ENCODE assay signal across 1 cellular context in the genomic region with DNA sequence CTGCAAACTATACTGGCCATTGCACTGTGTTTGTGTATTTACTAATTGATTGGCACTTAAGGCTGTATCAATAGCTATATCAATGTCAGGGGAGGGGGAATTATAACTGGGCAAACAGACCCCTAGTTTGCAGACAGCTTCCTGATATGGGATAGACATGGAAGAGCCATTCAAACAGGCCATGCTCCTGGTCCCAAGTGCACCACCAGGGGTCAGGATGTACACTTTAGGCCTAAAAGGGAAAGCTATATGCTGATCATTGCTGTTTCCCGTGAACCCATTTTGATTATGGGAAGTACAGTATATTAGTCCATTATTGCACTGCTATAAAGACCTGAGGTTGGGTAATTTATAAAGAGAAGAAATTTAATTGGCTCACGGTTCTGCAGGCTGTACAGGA.
TF ChIP-seq lines count a peak whose summit lies in the region.

No MANE protein-coding gene starts in this region.

TF ChIP-seq in H1, 55 proteins besides CTCF, POLR2A, EP300 and RAD21:
- TF ChIP-seq SIX5 (IDR thresholded peaks at IDR 0.05; ENCODE audit: low read depth, low read length) (no peak), TCF12 (IDR thresholded peaks at IDR 0.05; ENCODE audit: low read depth, low read length) (no peak), JUN (IDR thresholded peaks at IDR 0.05; ENCODE audit: low read depth, low read length) (no peak), FOSL1 (IDR thresholded peaks at IDR 0.05; ENCODE audit: insufficient read depth, low read depth, low read length) (no peak), MAFK (IDR thresholded peaks at IDR 0.05; ENCODE audit: low read depth, low read length) (no peak), CBX8 (IDR thresholded peaks at IDR 0.05; ENCODE audit: borderline replicate concordance, low read depth, low read length) (no peak), CEBPB (IDR thresholded peaks at IDR 0.05; ENCODE audit: low read depth, low read length) (no peak), TEAD4 (IDR thresholded peaks at IDR 0.05; ENCODE audit: low read depth, low read length) (no peak), TAF1 (IDR thresholded peaks at IDR 0.05; ENCODE audit: low read depth, low read length) (no peak), NANOG (IDR thresholded peaks at IDR 0.05; ENCODE audit: insufficient read depth, low read depth, low read length, poor library complexity, severe bottlenecking) (no peak), SP1 (IDR thresholded peaks at IDR 0.05; ENCODE audit: low read depth, low read length) (no peak), GTF2F1 (IDR thresholded peaks at IDR 0.05; ENCODE audit: borderline replicate concordance, low read depth, low read length) (no peak)
- TF ChIP-seq, protein P1, sequence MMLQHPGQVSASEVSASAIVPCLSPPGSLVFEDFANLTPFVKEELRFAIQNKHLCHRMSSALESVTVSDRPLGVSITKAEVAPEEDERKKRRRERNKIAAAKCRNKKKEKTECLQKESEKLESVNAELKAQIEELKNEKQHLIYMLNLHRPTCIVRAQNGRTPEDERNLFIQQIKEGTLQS (IDR thresholded peaks at IDR 0.05; ENCODE audit: insufficient read depth, low read depth, low read length): no peak
- TF ChIP-seq, protein P2, sequence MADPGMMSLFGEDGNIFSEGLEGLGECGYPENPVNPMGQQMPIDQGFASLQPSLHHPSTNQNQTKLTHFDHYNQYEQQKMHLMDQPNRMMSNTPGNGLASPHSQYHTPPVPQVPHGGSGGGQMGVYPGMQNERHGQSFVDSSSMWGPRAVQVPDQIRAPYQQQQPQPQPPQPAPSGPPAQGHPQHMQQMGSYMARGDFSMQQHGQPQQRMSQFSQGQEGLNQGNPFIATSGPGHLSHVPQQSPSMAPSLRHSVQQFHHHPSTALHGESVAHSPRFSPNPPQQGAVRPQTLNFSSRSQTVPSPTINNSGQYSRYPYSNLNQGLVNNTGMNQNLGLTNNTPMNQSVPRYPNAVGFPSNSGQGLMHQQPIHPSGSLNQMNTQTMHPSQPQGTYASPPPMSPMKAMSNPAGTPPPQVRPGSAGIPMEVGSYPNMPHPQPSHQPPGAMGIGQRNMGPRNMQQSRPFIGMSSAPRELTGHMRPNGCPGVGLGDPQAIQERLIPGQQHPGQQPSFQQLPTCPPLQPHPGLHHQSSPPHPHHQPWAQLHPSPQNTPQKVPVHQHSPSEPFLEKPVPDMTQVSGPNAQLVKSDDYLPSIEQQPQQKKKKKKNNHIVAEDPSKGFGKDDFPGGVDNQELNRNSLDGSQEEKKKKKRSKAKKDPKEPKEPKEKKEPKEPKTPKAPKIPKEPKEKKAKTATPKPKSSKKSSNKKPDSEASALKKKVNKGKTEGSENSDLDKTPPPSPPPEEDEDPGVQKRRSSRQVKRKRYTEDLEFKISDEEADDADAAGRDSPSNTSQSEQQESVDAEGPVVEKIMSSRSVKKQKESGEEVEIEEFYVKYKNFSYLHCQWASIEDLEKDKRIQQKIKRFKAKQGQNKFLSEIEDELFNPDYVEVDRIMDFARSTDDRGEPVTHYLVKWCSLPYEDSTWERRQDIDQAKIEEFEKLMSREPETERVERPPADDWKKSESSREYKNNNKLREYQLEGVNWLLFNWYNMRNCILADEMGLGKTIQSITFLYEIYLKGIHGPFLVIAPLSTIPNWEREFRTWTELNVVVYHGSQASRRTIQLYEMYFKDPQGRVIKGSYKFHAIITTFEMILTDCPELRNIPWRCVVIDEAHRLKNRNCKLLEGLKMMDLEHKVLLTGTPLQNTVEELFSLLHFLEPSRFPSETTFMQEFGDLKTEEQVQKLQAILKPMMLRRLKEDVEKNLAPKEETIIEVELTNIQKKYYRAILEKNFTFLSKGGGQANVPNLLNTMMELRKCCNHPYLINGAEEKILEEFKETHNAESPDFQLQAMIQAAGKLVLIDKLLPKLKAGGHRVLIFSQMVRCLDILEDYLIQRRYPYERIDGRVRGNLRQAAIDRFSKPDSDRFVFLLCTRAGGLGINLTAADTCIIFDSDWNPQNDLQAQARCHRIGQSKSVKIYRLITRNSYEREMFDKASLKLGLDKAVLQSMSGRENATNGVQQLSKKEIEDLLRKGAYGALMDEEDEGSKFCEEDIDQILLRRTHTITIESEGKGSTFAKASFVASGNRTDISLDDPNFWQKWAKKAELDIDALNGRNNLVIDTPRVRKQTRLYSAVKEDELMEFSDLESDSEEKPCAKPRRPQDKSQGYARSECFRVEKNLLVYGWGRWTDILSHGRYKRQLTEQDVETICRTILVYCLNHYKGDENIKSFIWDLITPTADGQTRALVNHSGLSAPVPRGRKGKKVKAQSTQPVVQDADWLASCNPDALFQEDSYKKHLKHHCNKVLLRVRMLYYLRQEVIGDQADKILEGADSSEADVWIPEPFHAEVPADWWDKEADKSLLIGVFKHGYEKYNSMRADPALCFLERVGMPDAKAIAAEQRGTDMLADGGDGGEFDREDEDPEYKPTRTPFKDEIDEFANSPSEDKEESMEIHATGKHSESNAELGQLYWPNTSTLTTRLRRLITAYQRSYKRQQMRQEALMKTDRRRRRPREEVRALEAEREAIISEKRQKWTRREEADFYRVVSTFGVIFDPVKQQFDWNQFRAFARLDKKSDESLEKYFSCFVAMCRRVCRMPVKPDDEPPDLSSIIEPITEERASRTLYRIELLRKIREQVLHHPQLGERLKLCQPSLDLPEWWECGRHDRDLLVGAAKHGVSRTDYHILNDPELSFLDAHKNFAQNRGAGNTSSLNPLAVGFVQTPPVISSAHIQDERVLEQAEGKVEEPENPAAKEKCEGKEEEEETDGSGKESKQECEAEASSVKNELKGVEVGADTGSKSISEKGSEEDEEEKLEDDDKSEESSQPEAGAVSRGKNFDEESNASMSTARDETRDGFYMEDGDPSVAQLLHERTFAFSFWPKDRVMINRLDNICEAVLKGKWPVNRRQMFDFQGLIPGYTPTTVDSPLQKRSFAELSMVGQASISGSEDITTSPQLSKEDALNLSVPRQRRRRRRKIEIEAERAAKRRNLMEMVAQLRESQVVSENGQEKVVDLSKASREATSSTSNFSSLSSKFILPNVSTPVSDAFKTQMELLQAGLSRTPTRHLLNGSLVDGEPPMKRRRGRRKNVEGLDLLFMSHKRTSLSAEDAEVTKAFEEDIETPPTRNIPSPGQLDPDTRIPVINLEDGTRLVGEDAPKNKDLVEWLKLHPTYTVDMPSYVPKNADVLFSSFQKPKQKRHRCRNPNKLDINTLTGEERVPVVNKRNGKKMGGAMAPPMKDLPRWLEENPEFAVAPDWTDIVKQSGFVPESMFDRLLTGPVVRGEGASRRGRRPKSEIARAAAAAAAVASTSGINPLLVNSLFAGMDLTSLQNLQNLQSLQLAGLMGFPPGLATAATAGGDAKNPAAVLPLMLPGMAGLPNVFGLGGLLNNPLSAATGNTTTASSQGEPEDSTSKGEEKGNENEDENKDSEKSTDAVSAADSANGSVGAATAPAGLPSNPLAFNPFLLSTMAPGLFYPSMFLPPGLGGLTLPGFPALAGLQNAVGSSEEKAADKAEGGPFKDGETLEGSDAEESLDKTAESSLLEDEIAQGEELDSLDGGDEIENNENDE (IDR thresholded peaks at IDR 0.05; ENCODE audit: insufficient replicate concordance, low read length): no peak
